Comparison of ENCODE assay signal across 1 cellular context in genomic region chr11:43567396-43567975, GRCh38.
TF ChIP-seq lines count a peak whose summit lies in the region.

No MANE protein-coding gene starts in this region.

TF ChIP-seq in IMR-90, 13 proteins besides CTCF, POLR2A, EP300 and RAD21:
- TF ChIP-seq ELK1 (IDR thresholded peaks at IDR 0.05; ENCODE audit: borderline replicate concordance, low read depth, low read length) = no peak
- no peak for TF ChIP-seq MAFK (IDR thresholded peaks at IDR 0.05; ENCODE audit: low read depth, low read length)
- no peak for TF ChIP-seq MXI1 (IDR thresholded peaks at IDR 0.05; ENCODE audit: borderline replicate concordance, low read depth, low read length)
- TF ChIP-seq RCOR1 (IDR thresholded peaks at IDR 0.05; ENCODE audit: insufficient replicate concordance, low read length) = no peak
- TF ChIP-seq SMC3 (IDR thresholded peaks at IDR 0.05; ENCODE audit: low read depth, low read length) = peak; percentile 55
